In the genomic region with DNA sequence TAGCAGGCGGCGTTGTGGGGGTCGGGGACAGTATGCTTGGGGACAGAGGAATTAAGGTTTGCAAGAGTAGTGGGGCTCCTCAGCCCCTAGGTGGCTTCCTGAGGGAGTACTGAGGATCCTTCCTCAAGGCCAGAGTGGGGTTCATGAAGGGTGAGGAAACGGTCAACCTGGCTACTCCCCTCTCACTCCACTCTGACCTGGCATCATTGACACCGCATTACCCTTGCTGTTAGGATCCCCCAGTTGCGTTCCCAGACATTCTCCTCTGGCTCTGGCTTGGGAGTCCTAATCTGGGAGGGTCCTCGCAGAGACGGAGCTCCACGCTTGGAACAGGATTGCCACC, we compare ENCODE assay signal across 1 cellular context.
TF ChIP-seq lines count a peak whose summit lies in the region.

No MANE protein-coding gene starts in this region.

TF ChIP-seq in K562, 482 proteins besides CTCF, POLR2A, EP300 and RAD21 (continued from another document):
- TF ChIP-seq ZC3H4 (CRISPR knock-in tag; IDR thresholded peaks at IDR 0.05; ENCODE audit: borderline replicate concordance) (peak; percentile 20; the same call in 1 of the 2 replicates), MTA2 (IDR thresholded peaks at IDR 0.05; ENCODE audit: low read depth) (no peak), ZNF143 (CRISPR knock-in tag; IDR thresholded peaks at IDR 0.05) (no peak), ARID1B (IDR thresholded peaks at IDR 0.05) (no peak), KLF6 (CRISPR knock-in tag; IDR thresholded peaks at IDR 0.05; ENCODE audit: borderline replicate concordance) (no peak), NR2C1 (IDR thresholded peaks at IDR 0.05) (no peak), NR2C1 (tag; IDR thresholded peaks at IDR 0.05) (no peak), ZNF77 (CRISPR knock-in tag; IDR thresholded peaks at IDR 0.05) (no peak), ZNF764 (CRISPR knock-in tag; IDR thresholded peaks at IDR 0.05; ENCODE audit: low read depth) (no peak), MYC (IDR thresholded peaks at IDR 0.05; ENCODE audit: low read depth, low read length) (no peak), MYC (CRISPR knock-in tag; IDR thresholded peaks at IDR 0.05; ENCODE audit: borderline replicate concordance, low read depth) (no peak), FOXJ2 (tag; IDR thresholded peaks at IDR 0.05) (no peak), BRD4 (IDR thresholded peaks at IDR 0.05) (no peak)
- TF ChIP-seq, protein P1, sequence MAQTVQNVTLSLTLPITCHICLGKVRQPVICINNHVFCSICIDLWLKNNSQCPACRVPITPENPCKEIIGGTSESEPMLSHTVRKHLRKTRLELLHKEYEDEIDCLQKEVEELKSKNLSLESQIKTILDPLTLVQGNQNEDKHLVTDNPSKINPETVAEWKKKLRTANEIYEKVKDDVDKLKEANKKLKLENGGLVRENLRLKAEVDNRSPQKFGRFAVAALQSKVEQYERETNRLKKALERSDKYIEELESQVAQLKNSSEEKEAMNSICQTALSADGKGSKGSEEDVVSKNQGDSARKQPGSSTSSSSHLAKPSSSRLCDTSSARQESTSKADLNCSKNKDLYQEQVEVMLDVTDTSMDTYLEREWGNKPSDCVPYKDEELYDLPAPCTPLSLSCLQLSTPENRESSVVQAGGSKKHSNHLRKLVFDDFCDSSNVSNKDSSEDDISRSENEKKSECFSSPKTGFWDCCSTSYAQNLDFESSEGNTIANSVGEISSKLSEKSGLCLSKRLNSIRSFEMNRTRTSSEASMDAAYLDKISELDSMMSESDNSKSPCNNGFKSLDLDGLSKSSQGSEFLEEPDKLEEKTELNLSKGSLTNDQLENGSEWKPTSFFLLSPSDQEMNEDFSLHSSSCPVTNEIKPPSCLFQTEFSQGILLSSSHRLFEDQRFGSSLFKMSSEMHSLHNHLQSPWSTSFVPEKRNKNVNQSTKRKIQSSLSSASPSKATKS (CRISPR knock-in tag; IDR thresholded peaks at IDR 0.05): no peak
- TF ChIP-seq, protein P2, sequence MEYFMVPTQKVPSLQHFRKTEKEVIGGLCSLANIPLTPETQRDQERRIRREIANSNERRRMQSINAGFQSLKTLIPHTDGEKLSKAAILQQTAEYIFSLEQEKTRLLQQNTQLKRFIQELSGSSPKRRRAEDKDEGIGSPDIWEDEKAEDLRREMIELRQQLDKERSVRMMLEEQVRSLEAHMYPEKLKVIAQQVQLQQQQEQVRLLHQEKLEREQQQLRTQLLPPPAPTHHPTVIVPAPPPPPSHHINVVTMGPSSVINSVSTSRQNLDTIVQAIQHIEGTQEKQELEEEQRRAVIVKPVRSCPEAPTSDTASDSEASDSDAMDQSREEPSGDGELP (CRISPR knock-in tag; IDR thresholded peaks at IDR 0.05; ENCODE audit: borderline replicate concordance): 0 out of 2 replicates have a peak, but pooled peaks have one; percentile 42
